ENCODE assay signal across 25 cellular contexts in genomic region chr10:26944261-26944882, GRCh38.
"Had no signal": no experiment of that assay in that cellular context is flagged by ENCODE, and none has a peak within 500 bp of the region (broad histone marks: within the 10 kb centered on the region; RNA-seq: fewer than 3 reads in every experiment).

No MANE protein-coding gene starts in this region.

- H3K27ac ChIP-seq: coronary artery, esophagus muscularis mucosa, hepatocyte, lower lobe of right lung, neural progenitor cell, sigmoid colon, uterus had no signal

- H3K36me3 ChIP-seq: esophagus muscularis mucosa, lower lobe of right lung, neural progenitor cell, sigmoid colon, uterus had no signal

- H3K36me3 Mint-ChIP-seq: activated CD4-positive, alpha-beta memory T cell treated with anti-CD3 and anti-CD28 coated beads for 36 hours; activated naive CD4-positive, alpha-beta T cell treated with anti-CD3 and anti-CD28 coated beads, Interleukin-2, amount 50 U/mL, for 24 hours; immature natural killer cell; naive B cell; neural progenitor cell; stimulated activated naive B cell treated with anti-CD40 and anti-IgM and Interleukin-4, amounts not matched to agents 10 μg/mL and 1 μg/mL and 100 μg/mL, for 72 hours had no signal

- H3K4me3 Mint-ChIP-seq: activated CD4-positive, alpha-beta memory T cell treated with anti-CD3 and anti-CD28 coated beads for 36 hours; activated naive CD4-positive, alpha-beta T cell treated with anti-CD3 and anti-CD28 coated beads, Interleukin-2, amount 50 U/mL, for 24 hours; activated T-cell treated with anti-CD3 and anti-CD28 coated beads, Interleukin-2, amount 50 U/mL, for 4 hours; immature natural killer cell; neural progenitor cell; stimulated activated naive B cell treated with anti-CD40 and anti-IgM and Interleukin-4, amounts not matched to agents 10 μg/mL and 1 μg/mL and 100 μg/mL, for 72 hours had no signal

- H3K9me3 Mint-ChIP-seq: activated CD4-positive, alpha-beta memory T cell treated with anti-CD3 and anti-CD28 coated beads for 36 hours; activated naive CD4-positive, alpha-beta T cell treated with anti-CD3 and anti-CD28 coated beads, Interleukin-2, amount 50 U/mL, for 24 hours; activated T-cell treated with anti-CD3 and anti-CD28 coated beads, Interleukin-2, amount 50 U/mL, for 4 hours; naive B cell; neural progenitor cell; stimulated activated naive B cell treated with anti-CD40 and anti-IgM and Interleukin-4, amounts not matched to agents 10 μg/mL and 1 μg/mL and 100 μg/mL, for 72 hours had no signal

- H3K27ac Mint-ChIP-seq: activated CD4-positive, alpha-beta memory T cell treated with anti-CD3 and anti-CD28 coated beads for 36 hours; activated naive CD4-positive, alpha-beta T cell treated with anti-CD3 and anti-CD28 coated beads, Interleukin-2, amount 50 U/mL, for 24 hours; immature natural killer cell; naive B cell; neural progenitor cell; stimulated activated naive B cell treated with anti-CD40 and anti-IgM and Interleukin-4, amounts not matched to agents 10 μg/mL and 1 μg/mL and 100 μg/mL, for 72 hours had no signal

- H3K4me3 ChIP-seq: coronary artery, esophagus muscularis mucosa, hepatocyte, lower lobe of right lung, neural progenitor cell, sigmoid colon, smooth muscle cell, uterus had no signal

- DNase-seq: activated CD4-positive, alpha-beta memory T cell treated with anti-CD3 and anti-CD28 coated beads for 36 hours; activated CD4-positive, alpha-beta T cell treated with anti-CD3 and anti-CD28 coated beads for 1 hour; activated effector memory CD4-positive, alpha-beta T cell treated with anti-CD3 and anti-CD28 coated beads, Interleukin-2, amount 50 U/mL, for 16 hours; activated T-cell treated with anti-CD3 and anti-CD28 coated beads, Interleukin-2, amount 50 U/mL, for 4 hours; amniotic stem cell; cerebellar nuclear complex; glutamatergic neuron; immature natural killer cell; lower lobe of right lung; naive B cell; retina; sigmoid colon; stimulated activated CD4-positive, alpha-beta T cell treated with anti-CD3 and anti-CD28 coated beads, Interleukin-15, amount 100 ng/mL, for 24 hours; stimulated activated naive B cell treated with anti-CD40 and anti-IgM and Interleukin-4, amounts not matched to agents 10 μg/mL and 1 μg/mL and 100 μg/mL, for 72 hours; T-helper 1 cell; T-helper 9 cell; trophoblast cell; uterus had no signal

- H3K9me3 ChIP-seq: esophagus muscularis mucosa, lower lobe of right lung, sigmoid colon, uterus had no signal

- H3K4me1 Mint-ChIP-seq: activated naive CD4-positive, alpha-beta T cell treated with anti-CD3 and anti-CD28 coated beads, Interleukin-2, amount 50 U/mL, for 24 hours; immature natural killer cell; naive B cell; neural progenitor cell; stimulated activated naive B cell treated with anti-CD40 and anti-IgM and Interleukin-4, amounts not matched to agents 10 μg/mL and 1 μg/mL and 100 μg/mL, for 72 hours had no signal

- H3K27me3 ChIP-seq: hepatocyte, neural progenitor cell, uterus had no signal

- ATAC-seq: left lobe of liver; stimulated activated naive B cell treated with anti-CD40 and anti-IgM and Interleukin-4, amounts not matched to agents 10 μg/mL and 1 μg/mL and 100 μg/mL, for 72 hours had no signal

- H3K4me1 ChIP-seq: esophagus muscularis mucosa, lower lobe of right lung, neural progenitor cell, sigmoid colon, uterus had no signal
